Comparison of ENCODE assay signal across 9 cellular contexts in genomic region chr6:26184492-26184891, GRCh38.
A peak's percentile ranks its signal among the peaks of the same experiment; 100 is the strongest.
DNase-seq lines count a peak whose midpoint lies in the region; ATAC-seq and TF ChIP-seq lines count a peak whose summit lies in the region.
"Had no signal": no experiment of that assay in that cellular context is flagged by ENCODE, and none has a peak within 500 bp of the region (broad histone marks: within the 10 kb centered on the region; RNA-seq: fewer than 3 reads in every experiment).

No MANE protein-coding gene starts in this region.

- no peak for ATAC-seq in GM18502 (IDR thresholded peaks at IDR 0.05; ENCODE audit: poor library complexity, unreplicated experiment)

- peak; percentile 36 for DNase-seq in stimulated activated CD4-positive, alpha-beta T cell treated with anti-CD3 and anti-CD28 coated beads, Interleukin-15, amount 100 ng/mL, for 24 hours
- DNase-seq in stimulated activated CD4-positive, alpha-beta T cell treated with anti-CD3 and anti-CD28 coated beads, Interleukin-2, amount 100 ng/mL, for 48 hours: no peak
- DNase-seq in breast epithelium (ENCODE audit: low spot score in 2 of 2): no peak
- no peak for DNase-seq in vagina (ENCODE audit: extremely low spot score in 2 of 2)
- no peak for DNase-seq in NCI-H82 (lab: John Stamatoyannopoulos, UW)
- DNase-seq in SKM-1 (lab: John Stamatoyannopoulos, UW; ENCODE audit: unreplicated experiment): no peak
- DNase-seq: SHP77 treated with DMSO at 0.1 percent for 48 hours had no signal

- TF ChIP-seq POLR2A in breast epithelium (IDR thresholded peaks at IDR 0.05) (no peak), vagina (IDR thresholded peaks at IDR 0.05) (no peak)

- H3K27me3 ChIP-seq in breast epithelium: no peaks in the 10 kb centered on the region
- no peaks in the 10 kb centered on the region for H3K27me3 ChIP-seq in muscle layer of duodenum (ENCODE audit: low read depth, low read length)
- H3K27me3 ChIP-seq in vagina: no peaks in the 10 kb centered on the region

- H3K27ac ChIP-seq in breast epithelium (peak overlapping the region; percentile 72 to 84), muscle layer of duodenum (ENCODE audit: low read length) (peak overlapping the region; percentile 76), vagina (peak overlapping the region; percentile 66)

- peak overlapping the region in 2 of 3 donors; percentile 54 to 69 for H3K4me3 ChIP-seq in breast epithelium
- H3K4me3 ChIP-seq in muscle layer of duodenum (ENCODE audit: low read depth in 1 of 2, low read length in 2 of 2): peak overlapping the region; percentile 64 to 72
- peak overlapping the region in 1 of 2 donors; percentile 49 for H3K4me3 ChIP-seq in vagina

- TF ChIP-seq CTCF in breast epithelium (IDR thresholded peaks at IDR 0.05) (no peak), vagina (IDR thresholded peaks at IDR 0.05) (no peak)

- H3K9me3 ChIP-seq in breast epithelium (no peaks in the 10 kb centered on the region), muscle layer of duodenum (ENCODE audit: control insufficient read depth in 1 of 2, low read length in 2 of 2) (no peaks in the 10 kb centered on the region), vagina (no peaks in the 10 kb centered on the region)

- intact Hi-C loops in breast epithelium (cut with DNase I; ENCODE audit: low total_unique reads): no loop called here
- intact Hi-C loops in vagina (cut with DNase I): no loop called here

- H3K4me1 ChIP-seq in breast epithelium (no peaks in the 10 kb centered on the region), muscle layer of duodenum (ENCODE audit: control insufficient read depth in 1 of 2, insufficient read depth in 2 of 2, low read length in 2 of 2) (peaks cover under 1 to 8% of the 10 kb centered on the region in 2 donors), vagina (peaks cover 25% of the 10 kb centered on the region)

- H3K36me3 ChIP-seq in breast epithelium: no peaks in the 10 kb centered on the region
- no peaks in the 10 kb centered on the region for H3K36me3 ChIP-seq in muscle layer of duodenum (ENCODE audit: control insufficient read depth in 1 of 2, insufficient read depth in 2 of 2, low read length in 2 of 2)
- no peaks in the 10 kb centered on the region for H3K36me3 ChIP-seq in vagina
